In genomic region chr9:115395511-115396021, GRCh38 we compare ENCODE assay signal across 18 cellular contexts.
DNase-seq lines count a peak whose midpoint lies in the region; ATAC-seq, FAIRE-seq and TF ChIP-seq lines count a peak whose summit lies in the region.
"Had no signal": no experiment of that assay in that cellular context is flagged by ENCODE, and none has a peak within 500 bp of the region (broad histone marks: within the 10 kb centered on the region; RNA-seq: fewer than 3 reads in every experiment).

No MANE protein-coding gene starts in this region.

- dilution Hi-C loops in IMR-90 (cut with HindIII; ENCODE audit: low sequenced_read_pairs, unreplicated experiment), result no loop called here

- H3K56ac ChIP-seq in IMR-90 (ENCODE audit: extremely low read depth, insufficient read depth, low read length), result no peak overlapping the region

- H3F3A ChIP-seq in PC-3 (ENCODE audit: low read length, unreplicated experiment), result no peaks in the 10 kb centered on the region

- H3K4ac ChIP-seq in IMR-90 (ENCODE audit: low read depth, low read length), result no peak overlapping the region

- H4K20me1 ChIP-seq in IMR-90 (ENCODE audit: insufficient read depth, low read length) (no peaks in the 10 kb centered on the region), PC-3 (ENCODE audit: low read length) (no peaks in the 10 kb centered on the region)

- H4K8ac ChIP-seq in IMR-90 (ENCODE audit: low read depth in 2 of 2, low read length in 2 of 2), result no peak overlapping the region

- WGBS in IMR-90 (ENCODE audit: extremely low coverage in 2 of 2, insufficient read length in 1 of 2), 2 experiments, result no CpG with 5 or more reads among the region's 1 CpG
- WGBS in small intestine, 3 donors, result 51 to 78% (median 71%) methylated on average over 1 of the region's 1 CpG

- no peak overlapping the region for H3K18ac ChIP-seq in IMR-90 (ENCODE audit: low read depth, low read length)

- no peaks in the 10 kb centered on the region for H3K79me1 ChIP-seq in IMR-90 (ENCODE audit: low read depth in 1 of 2, low read length in 2 of 2)

- TF ChIP-seq CTCF in IMR-90 (conservative IDR thresholded peaks at IDR 0.05; ENCODE audit: low read depth, low read length) (no peak), PC-3 (conservative IDR thresholded peaks at IDR 0.05; ENCODE audit: low read depth, low read length) (no peak)

- no peaks in the 10 kb centered on the region for H3K36me3 Mint-ChIP-seq in stimulated activated effector memory CD8-positive, alpha-beta T cell treated with anti-CD3 and anti-CD28 coated beads, Interleukin-12 subunit alpha, Interleukin-12 subunit beta, amount 100 ng/mL, for 72 hours
- H3K36me3 Mint-ChIP-seq: T-cell had no signal

- H2AK5ac ChIP-seq in IMR-90 (ENCODE audit: low read depth, low read length), result no peak overlapping the region

- H2AFZ ChIP-seq in ACC112 (ENCODE audit: low read length, unreplicated experiment) (no peak overlapping the region), IMR-90 (replicated peaks; ENCODE audit: low read length, poor library complexity) (no peak overlapping the region), PC-3 (ENCODE audit: low read length) (no peak overlapping the region)

- H3K9me3 Mint-ChIP-seq in stimulated activated effector memory CD8-positive, alpha-beta T cell treated with anti-CD3 and anti-CD28 coated beads, Interleukin-12 subunit alpha, Interleukin-12 subunit beta, amount 100 ng/mL, for 72 hours, result no peaks in the 10 kb centered on the region
- H3K9me3 Mint-ChIP-seq: H9, T-cell had no signal

- in situ Hi-C loops in IMR-90 (cut with MboI; ENCODE audit: low sequenced_read_pairs), result no loop called here

- DNase-seq in IMR-90, result peak; percentile 43
- peak; percentile 73 for DNase-seq in PC-3
- DNase-seq in left cardiac atrium, result no peak
- DNase-seq in substantia nigra (lab: John Stamatoyannopoulos, UW), result no peak
- no peak for DNase-seq in small intestine
- DNase-seq in stimulated activated effector memory CD8-positive, alpha-beta T cell treated with anti-CD3 and anti-CD28 coated beads, Interleukin-12 subunit alpha, Interleukin-12 subunit beta, amount 100 ng/mL, for 72 hours (ENCODE audit: low spot score in 2 of 2), result no peak
- DNase-seq: activated CD4-positive, alpha-beta T cell treated with anti-CD3 and anti-CD28 coated beads for 4 hours; activated T-cell treated with anti-CD3 and anti-CD28 coated beads, Interleukin-2, amount 50 U/mL, for 48 hours; AML-193; effector CD4-positive, alpha-beta T cell; H9; NCI-H1417 treated with DMSO at 0.1 percent for 48 hours; T-cell; uterus had no signal

- no peak overlapping the region for H2BK120ac ChIP-seq in IMR-90 (ENCODE audit: low read depth, low read length)

- no peak overlapping the region for H3K4me2 ChIP-seq in IMR-90 (ENCODE audit: low read depth, low read length)
- H3K4me2 ChIP-seq in PC-3 (ENCODE audit: low read length), result peak overlapping the region; percentile 42

- H3K27me3 ChIP-seq in ACC112 (ENCODE audit: insufficient read depth, low read length) (no peaks in the 10 kb centered on the region), IMR-90 (ENCODE audit: control insufficient read depth, insufficient read depth, low read length) (no peaks in the 10 kb centered on the region), PC-3 (ENCODE audit: low read length) (no peaks in the 10 kb centered on the region), small intestine (ENCODE audit: control insufficient read depth in 2 of 2, insufficient read depth in 2 of 2, low read length in 2 of 2) (no peaks in the 10 kb centered on the region)
- H3K27me3 ChIP-seq: uterus had no signal

- BruUV-seq in IMR-90 (replicated peaks; lab: Mats Ljungman, UMichigan) (no TSS peak), PC-3 (replicated peaks; lab: Mats Ljungman, UMichigan) (no TSS peak)

- CTCF ChIA-PET in IMR-90 (lab: Yijun Ruan, JAX), result interaction anchor here (0.6 to 1.1 kb wide), 2 partner anchors 20 to 151 kb away, joined by 3 to 4 read pairs; no protein-coding TSS in a partner anchor
- CTCF ChIA-PET in PC-3 (lab: Charles Lee), result no interaction called here

- intact Hi-C loops in IMR-90 (cut with micrococcal nuclease) (no loop called here), PC-3 (cut with micrococcal nuclease) (loop anchor here (5.0 kb wide), 1 partner anchor 102 kb away; no protein-coding TSS in a partner anchor), left cardiac atrium (cut with DNase I) (no loop called here)

- H4K5ac ChIP-seq in IMR-90 (ENCODE audit: low read depth, low read length), result no peak overlapping the region

- no peak overlapping the region for H3K14ac ChIP-seq in IMR-90 (replicated peaks; ENCODE audit: low read depth, low read length)

- no peak overlapping the region for H2BK15ac ChIP-seq in IMR-90 (ENCODE audit: low read depth, low read length)

- no peak for FAIRE-seq in small intestine (lab: Jason Lieb, UNC)
- FAIRE-seq: G401.6, GM18507 had no signal

- H4K91ac ChIP-seq in IMR-90 (ENCODE audit: insufficient read depth, low read depth, low read length), result 0 out of 2 replicates have a peak overlapping the region, but pooled peaks have one; percentile 9

- H3K4me1 ChIP-seq in ACC112 (ENCODE audit: control insufficient read depth, insufficient read depth, low read length, unreplicated experiment), result peaks cover 30% of the 10 kb centered on the region
- H3K4me1 ChIP-seq in IMR-90 (ENCODE audit: control insufficient read depth, insufficient read depth, low read length), result peaks cover 2% of the 10 kb centered on the region
- peaks cover 39% of the 10 kb centered on the region for H3K4me1 ChIP-seq in PC-3 (ENCODE audit: insufficient read depth, low read length)
- no peaks in the 10 kb centered on the region for H3K4me1 ChIP-seq in small intestine (ENCODE audit: control insufficient read depth in 2 of 2, insufficient read depth in 1 of 2, low read depth in 1 of 2, low read length in 1 of 2)
- H3K4me1 ChIP-seq: uterus had no signal

- H3K9me3 ChIP-seq in IMR-90 (ENCODE audit: control insufficient read depth, insufficient read depth, low read length), result no peaks in the 10 kb centered on the region
- no peaks in the 10 kb centered on the region for H3K9me3 ChIP-seq in PC-3 (ENCODE audit: low read length)
- H3K9me3 ChIP-seq in small intestine (ENCODE audit: control insufficient read depth, low read depth), result no peaks in the 10 kb centered on the region
- H3K9me3 ChIP-seq: uterus had no signal

- H3K9me2 ChIP-seq in PC-3 (replicated peaks; ENCODE audit: low read length), result no peaks in the 10 kb centered on the region

- no peaks in the 10 kb centered on the region for H3K9me1 ChIP-seq in IMR-90 (ENCODE audit: insufficient read depth, low read length)

- POLR2A ChIA-PET in IMR-90 (lab: Charles Lee; ENCODE audit: unreplicated experiment), result no interaction called here
- POLR2A ChIA-PET in PC-3 (lab: Charles Lee; ENCODE audit: unreplicated experiment), result no interaction called here

- no peaks in the 10 kb centered on the region for H3K79me2 ChIP-seq in ACC112 (ENCODE audit: control insufficient read depth, insufficient read depth, low read length, unreplicated experiment)
- H3K79me2 ChIP-seq in PC-3 (ENCODE audit: low read length), result no peaks in the 10 kb centered on the region

- TF ChIP-seq POLR2A in IMR-90 (IDR thresholded peaks at IDR 0.05; ENCODE audit: low read depth, low read length), result no peak

- H3K23ac ChIP-seq in IMR-90 (ENCODE audit: low read depth, low read length), result no peak overlapping the region

- H3K27ac ChIP-seq in ACC112 (ENCODE audit: low read depth, low read length), result peak overlapping the region; percentile 87
- no peak overlapping the region for H3K27ac ChIP-seq in IMR-90 (ENCODE audit: insufficient read depth, low read length)
- H3K27ac ChIP-seq in PC-3 (ENCODE audit: low read length), result peak overlapping the region; percentile 95
- H3K27ac ChIP-seq in substantia nigra (ENCODE audit: low read depth, low read length, poor library complexity, severe bottlenecking), result no peak overlapping the region
- no peak overlapping the region for H3K27ac ChIP-seq in small intestine (ENCODE audit: low read depth in 1 of 2, low read length in 1 of 2)

- no peak for TF ChIP-seq RAD21 in IMR-90 (IDR thresholded peaks at IDR 0.05; ENCODE audit: low read length)

- no peak overlapping the region for H2BK20ac ChIP-seq in IMR-90 (ENCODE audit: low read depth, low read length)

- no peak overlapping the region for H2AK9ac ChIP-seq in IMR-90 (replicated peaks; ENCODE audit: low read depth, low read length, poor library complexity)

- no peak overlapping the region for H3K4me3 Mint-ChIP-seq in stimulated activated effector memory CD8-positive, alpha-beta T cell treated with anti-CD3 and anti-CD28 coated beads, Interleukin-12 subunit alpha, Interleukin-12 subunit beta, amount 100 ng/mL, for 72 hours
- H3K4me3 Mint-ChIP-seq: H9, T-cell had no signal

- H3K27ac Mint-ChIP-seq in stimulated activated effector memory CD8-positive, alpha-beta T cell treated with anti-CD3 and anti-CD28 coated beads, Interleukin-12 subunit alpha, Interleukin-12 subunit beta, amount 100 ng/mL, for 72 hours, result no peak overlapping the region
- H3K27ac Mint-ChIP-seq: H9, T-cell had no signal

- H3K36me3 ChIP-seq in ACC112 (ENCODE audit: insufficient read depth, low read length) (no peaks in the 10 kb centered on the region), IMR-90 (ENCODE audit: control insufficient read depth, insufficient read depth, low read length) (no peaks in the 10 kb centered on the region), PC-3 (ENCODE audit: low read depth, low read length) (no peaks in the 10 kb centered on the region), small intestine (ENCODE audit: control insufficient read depth in 2 of 2, insufficient read depth in 2 of 2, low read length in 2 of 2) (no peaks in the 10 kb centered on the region)
- H3K36me3 ChIP-seq: uterus had no signal

- ATAC-seq in IMR-90 (ENCODE audit: low read depth) (0 out of 2 replicates have a peak, but pooled peaks have one; percentile 27), PC-3 (peak; percentile 46), left cardiac atrium (peak; percentile 19 to 53), GM21447 (IDR thresholded peaks at IDR 0.05; ENCODE audit: unreplicated experiment) (no peak)
- ATAC-seq in stimulated activated effector memory CD8-positive, alpha-beta T cell treated with anti-CD3 and anti-CD28 coated beads, Interleukin-12 subunit alpha, Interleukin-12 subunit beta, amount 100 ng/mL, for 72 hours, result no peak
- ATAC-seq: T-cell had no signal

- no peaks in the 10 kb centered on the region for H3K4me1 Mint-ChIP-seq in stimulated activated effector memory CD8-positive, alpha-beta T cell treated with anti-CD3 and anti-CD28 coated beads, Interleukin-12 subunit alpha, Interleukin-12 subunit beta, amount 100 ng/mL, for 72 hours
- H3K4me1 Mint-ChIP-seq: T-cell had no signal

- no peak overlapping the region for H3K4me3 ChIP-seq in ACC112 (ENCODE audit: low read depth, low read length)
- no peak overlapping the region for H3K4me3 ChIP-seq in IMR-90 (ENCODE audit: insufficient read depth, low read depth, low read length)
- H3K4me3 ChIP-seq in PC-3 (ENCODE audit: low read length), result no peak overlapping the region
- no peak overlapping the region for H3K4me3 ChIP-seq in small intestine (ENCODE audit: low read depth in 1 of 2, low read length in 2 of 2)
- H3K4me3 ChIP-seq: uterus had no signal

- H2BK5ac ChIP-seq in IMR-90 (ENCODE audit: low read depth, low read length, poor library complexity, severe bottlenecking), result no peak overlapping the region

- no peak overlapping the region for H3K9ac ChIP-seq in IMR-90 (ENCODE audit: low read depth, low read length)
- H3K9ac ChIP-seq in PC-3 (ENCODE audit: low read length), result peak overlapping the region; percentile 66

TF ChIP-seq in IMR-90, 13 proteins besides CTCF, POLR2A, EP300 and RAD21 (continues in another document):
- no peak for TF ChIP-seq CHD1 (IDR thresholded peaks at IDR 0.05; ENCODE audit: low read depth, low read length)

Comparison
In these comparisons a context has a peak if more than half of its experiments do, and no peak if none do; other contexts are left out.
1. H3K27ac ChIP-seq: peak in ACC112 (single experiment) and PC-3 (single experiment); none in IMR-90 (single experiment), substantia nigra (single experiment) and small intestine (0 of 2).
2. ATAC-seq: peak in IMR-90 (single experiment), PC-3 (single experiment) and left cardiac atrium (2 of 2); none in GM21447 (single experiment) and stimulated activated effector memory CD8-positive, alpha-beta T cell treated with anti-CD3 and anti-CD28 coated beads, Interleukin-12 subunit alpha, Interleukin-12 subunit beta, amount 100 ng/mL, for 72 hours (single experiment).
3. DNase-seq: peak in IMR-90 (single experiment) and PC-3 (single experiment); none in left cardiac atrium (single experiment), substantia nigra (0 of 49), small intestine (single experiment) and stimulated activated effector memory CD8-positive, alpha-beta T cell treated with anti-CD3 and anti-CD28 coated beads, Interleukin-12 subunit alpha, Interleukin-12 subunit beta, amount 100 ng/mL, for 72 hours (0 of 2).